Comparison of ENCODE assay signal across 23 cellular contexts in the genomic region with DNA sequence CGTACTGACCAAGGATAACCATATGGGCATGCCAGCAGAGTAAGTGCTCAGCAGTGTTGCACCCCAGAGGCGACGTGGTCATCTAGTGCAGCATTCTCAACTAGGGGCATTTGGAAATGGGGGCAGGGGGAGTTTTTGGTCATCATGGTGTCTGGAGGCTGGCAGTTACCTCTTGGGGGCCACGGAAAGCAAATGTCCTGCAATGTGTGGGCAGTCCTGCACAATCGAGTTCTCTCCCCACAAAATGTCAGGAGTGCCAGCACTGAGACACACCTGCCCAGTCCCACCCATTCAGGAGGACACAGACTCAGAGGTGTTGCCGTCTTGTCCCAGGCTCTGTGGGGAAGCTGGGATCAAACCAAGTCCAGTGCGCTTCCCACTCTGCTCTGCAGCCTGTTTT. TPM values are rescaled to one million over a fixed set of nuclear protein-coding genes. Genes with fewer than 3 reads are reported as not detected.
"Had no signal": no experiment of that assay in that cellular context is flagged by ENCODE, and none has a peak within 500 bp of the region (broad histone marks: within the 10 kb centered on the region; RNA-seq: fewer than 3 reads in every experiment).

No MANE protein-coding gene starts in this region.

- H3K4me3 ChIP-seq: K562 had no signal

- H3K9me3 Mint-ChIP-seq: IgD-negative memory B cell had no signal

- H3K27ac Mint-ChIP-seq: IgD-negative memory B cell had no signal

- H3K27ac ChIP-seq: HL-60, KMS-11, RWPE1 had no signal

- H3K9me3 ChIP-seq: SK-N-SH had no signal

- ATAC-seq: K562 had no signal

- DNase-seq: Kasumi-1, MM.1S, NCI-H1092 treated with DMSO at 0.1 percent for 48 hours, NCI-H1436, NCI-H187, NCI-H2029, NCI-H2081 treated with DMSO at 0.1 percent for 48 hours, NCI-H2171, NCI-H226, NCI-H446, NCI-H510A, NCI-H524 treated with DMSO at 0.1 percent for 48 hours, NCI-H69, NCI-H774, SHP77, SK-N-SH had no signal

- H3K4me3 Mint-ChIP-seq: IgD-negative memory B cell had no signal

RNA-seq across cellular contexts. Expression of gene RASL10B, which starts 3.0 kb away (rescaled TPM):
- polyA plus RNA-seq: IgD-negative memory B cell had no signal

RNA-seq across cellular contexts. Expression of gene GAS2L2, which starts 18.6 kb away (rescaled TPM):
- total RNA-seq: K562, M059J, SK-MEL-5 had no signal
- polyA plus RNA-seq: IgD-negative memory B cell, K562, SK-N-SH had no signal

RNA-seq across cellular contexts. Expression of gene C17orf50, which starts 26.3 kb away (rescaled TPM):
- total RNA-seq: K562, M059J, SK-MEL-5 had no signal
- polyA plus RNA-seq: IgD-negative memory B cell, K562 had no signal
